ENCODE assay signal across 1 cellular context in the genomic region with DNA sequence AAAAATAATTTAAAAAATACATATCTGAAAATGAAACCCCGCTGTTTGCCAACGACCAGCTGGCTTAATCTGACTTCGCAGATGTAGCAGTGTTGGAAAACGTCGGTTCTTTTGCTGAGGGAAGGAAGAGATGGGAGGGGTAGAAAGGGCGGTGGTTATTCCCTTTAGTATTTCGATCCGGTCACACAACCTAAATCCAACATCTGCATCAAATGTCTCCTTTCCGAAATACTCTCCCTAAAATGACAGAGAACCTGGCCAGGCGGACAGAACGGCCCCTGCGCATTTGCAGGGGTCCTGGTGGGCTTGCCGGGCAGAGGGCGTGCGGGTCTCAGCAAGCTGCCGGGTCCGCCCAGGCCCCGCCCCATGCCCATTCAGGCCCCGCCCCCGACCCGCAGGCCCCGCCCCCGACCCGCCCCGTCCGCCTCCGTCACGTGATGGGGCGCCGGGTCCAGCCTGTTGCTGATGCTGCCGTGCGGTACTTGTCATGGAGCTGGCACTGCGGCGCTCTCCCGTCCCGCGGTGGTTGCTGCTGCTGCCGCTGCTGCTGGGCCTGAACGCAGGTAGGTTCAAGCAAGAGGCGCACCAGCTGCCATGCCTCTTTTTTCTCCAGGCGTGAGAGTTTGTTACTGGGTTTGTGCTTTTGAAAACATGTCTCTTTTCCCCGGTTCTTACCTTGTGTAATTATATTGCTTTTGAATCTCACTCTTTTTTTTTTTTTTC.
TF ChIP-seq lines count a peak whose summit lies in the region.

A gene with protein sequence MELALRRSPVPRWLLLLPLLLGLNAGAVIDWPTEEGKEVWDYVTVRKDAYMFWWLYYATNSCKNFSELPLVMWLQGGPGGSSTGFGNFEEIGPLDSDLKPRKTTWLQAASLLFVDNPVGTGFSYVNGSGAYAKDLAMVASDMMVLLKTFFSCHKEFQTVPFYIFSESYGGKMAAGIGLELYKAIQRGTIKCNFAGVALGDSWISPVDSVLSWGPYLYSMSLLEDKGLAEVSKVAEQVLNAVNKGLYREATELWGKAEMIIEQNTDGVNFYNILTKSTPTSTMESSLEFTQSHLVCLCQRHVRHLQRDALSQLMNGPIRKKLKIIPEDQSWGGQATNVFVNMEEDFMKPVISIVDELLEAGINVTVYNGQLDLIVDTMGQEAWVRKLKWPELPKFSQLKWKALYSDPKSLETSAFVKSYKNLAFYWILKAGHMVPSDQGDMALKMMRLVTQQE (plus strand): TSS at position 459 of the 723 bp plus-strand sequence. CDS start 29 bp downstream, at position 488.

TF ChIP-seq in GM12878, 131 proteins besides CTCF, POLR2A, EP300 and RAD21 (continued from another document):
- TF ChIP-seq PAX8 (IDR thresholded peaks at IDR 0.05) = no peak
- TF ChIP-seq TAF1 (IDR thresholded peaks at IDR 0.05; ENCODE audit: borderline replicate concordance, low read depth, low read length) = peak; percentile 62; the same call in 1 of the 2 replicates
- TF ChIP-seq, protein P1, sequence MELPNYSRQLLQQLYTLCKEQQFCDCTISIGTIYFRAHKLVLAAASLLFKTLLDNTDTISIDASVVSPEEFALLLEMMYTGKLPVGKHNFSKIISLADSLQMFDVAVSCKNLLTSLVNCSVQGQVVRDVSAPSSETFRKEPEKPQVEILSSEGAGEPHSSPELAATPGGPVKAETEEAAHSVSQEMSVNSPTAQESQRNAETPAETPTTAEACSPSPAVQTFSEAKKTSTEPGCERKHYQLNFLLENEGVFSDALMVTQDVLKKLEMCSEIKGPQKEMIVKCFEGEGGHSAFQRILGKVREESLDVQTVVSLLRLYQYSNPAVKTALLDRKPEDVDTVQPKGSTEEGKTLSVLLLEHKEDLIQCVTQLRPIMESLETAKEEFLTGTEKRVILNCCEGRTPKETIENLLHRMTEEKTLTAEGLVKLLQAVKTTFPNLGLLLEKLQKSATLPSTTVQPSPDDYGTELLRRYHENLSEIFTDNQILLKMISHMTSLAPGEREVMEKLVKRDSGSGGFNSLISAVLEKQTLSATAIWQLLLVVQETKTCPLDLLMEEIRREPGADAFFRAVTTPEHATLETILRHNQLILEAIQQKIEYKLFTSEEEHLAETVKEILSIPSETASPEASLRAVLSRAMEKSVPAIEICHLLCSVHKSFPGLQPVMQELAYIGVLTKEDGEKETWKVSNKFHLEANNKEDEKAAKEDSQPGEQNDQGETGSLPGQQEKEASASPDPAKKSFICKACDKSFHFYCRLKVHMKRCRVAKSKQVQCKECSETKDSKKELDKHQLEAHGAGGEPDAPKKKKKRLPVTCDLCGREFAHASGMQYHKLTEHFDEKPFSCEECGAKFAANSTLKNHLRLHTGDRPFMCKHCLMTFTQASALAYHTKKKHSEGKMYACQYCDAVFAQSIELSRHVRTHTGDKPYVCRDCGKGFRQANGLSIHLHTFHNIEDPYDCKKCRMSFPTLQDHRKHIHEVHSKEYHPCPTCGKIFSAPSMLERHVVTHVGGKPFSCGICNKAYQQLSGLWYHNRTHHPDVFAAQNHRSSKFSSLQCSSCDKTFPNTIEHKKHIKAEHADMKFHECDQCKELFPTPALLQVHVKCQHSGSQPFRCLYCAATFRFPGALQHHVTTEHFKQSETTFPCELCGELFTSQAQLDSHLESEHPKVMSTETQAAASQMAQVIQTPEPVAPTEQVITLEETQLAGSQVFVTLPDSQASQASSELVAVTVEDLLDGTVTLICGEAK (IDR thresholded peaks at IDR 0.05; ENCODE audit: borderline replicate concordance) = no peak
- TF ChIP-seq IRF4 (IDR thresholded peaks at IDR 0.05; ENCODE audit: low read depth, low read length) = no peak
- TF ChIP-seq BHLHE40 (IDR thresholded peaks at IDR 0.05; ENCODE audit: borderline replicate concordance in 1 of 2, low read depth in 2 of 2, low read length in 1 of 2) = peak; percentile 61 to 84; a peak in 3 of 4 replicates
- TF ChIP-seq, protein P2, sequence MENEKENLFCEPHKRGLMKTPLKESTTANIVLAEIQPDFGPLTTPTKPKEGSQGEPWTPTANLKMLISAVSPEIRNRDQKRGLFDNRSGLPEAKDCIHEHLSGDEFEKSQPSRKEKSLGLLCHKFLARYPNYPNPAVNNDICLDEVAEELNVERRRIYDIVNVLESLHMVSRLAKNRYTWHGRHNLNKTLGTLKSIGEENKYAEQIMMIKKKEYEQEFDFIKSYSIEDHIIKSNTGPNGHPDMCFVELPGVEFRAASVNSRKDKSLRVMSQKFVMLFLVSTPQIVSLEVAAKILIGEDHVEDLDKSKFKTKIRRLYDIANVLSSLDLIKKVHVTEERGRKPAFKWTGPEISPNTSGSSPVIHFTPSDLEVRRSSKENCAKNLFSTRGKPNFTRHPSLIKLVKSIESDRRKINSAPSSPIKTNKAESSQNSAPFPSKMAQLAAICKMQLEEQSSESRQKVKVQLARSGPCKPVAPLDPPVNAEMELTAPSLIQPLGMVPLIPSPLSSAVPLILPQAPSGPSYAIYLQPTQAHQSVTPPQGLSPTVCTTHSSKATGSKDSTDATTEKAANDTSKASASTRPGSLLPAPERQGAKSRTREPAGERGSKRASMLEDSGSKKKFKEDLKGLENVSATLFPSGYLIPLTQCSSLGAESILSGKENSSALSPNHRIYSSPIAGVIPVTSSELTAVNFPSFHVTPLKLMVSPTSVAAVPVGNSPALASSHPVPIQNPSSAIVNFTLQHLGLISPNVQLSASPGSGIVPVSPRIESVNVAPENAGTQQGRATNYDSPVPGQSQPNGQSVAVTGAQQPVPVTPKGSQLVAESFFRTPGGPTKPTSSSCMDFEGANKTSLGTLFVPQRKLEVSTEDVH (IDR thresholded peaks at IDR 0.05; ENCODE audit: low read depth, partially characterized antibody) = no peak
- TF ChIP-seq SP1 (IDR thresholded peaks at IDR 0.05; ENCODE audit: low read depth, low read length) = no peak
- TF ChIP-seq MEF2B (IDR thresholded peaks at IDR 0.05; ENCODE audit: partially characterized antibody, poor library complexity, severe bottlenecking) = peak; percentile 16
- TF ChIP-seq NBN (IDR thresholded peaks at IDR 0.05) = no peak
- TF ChIP-seq TCF12 (IDR thresholded peaks at IDR 0.05; ENCODE audit: low read depth, low read length) = no peak
- peak; percentile 71 for TF ChIP-seq RAD51 (IDR thresholded peaks at IDR 0.05)
- TF ChIP-seq, protein P3, sequence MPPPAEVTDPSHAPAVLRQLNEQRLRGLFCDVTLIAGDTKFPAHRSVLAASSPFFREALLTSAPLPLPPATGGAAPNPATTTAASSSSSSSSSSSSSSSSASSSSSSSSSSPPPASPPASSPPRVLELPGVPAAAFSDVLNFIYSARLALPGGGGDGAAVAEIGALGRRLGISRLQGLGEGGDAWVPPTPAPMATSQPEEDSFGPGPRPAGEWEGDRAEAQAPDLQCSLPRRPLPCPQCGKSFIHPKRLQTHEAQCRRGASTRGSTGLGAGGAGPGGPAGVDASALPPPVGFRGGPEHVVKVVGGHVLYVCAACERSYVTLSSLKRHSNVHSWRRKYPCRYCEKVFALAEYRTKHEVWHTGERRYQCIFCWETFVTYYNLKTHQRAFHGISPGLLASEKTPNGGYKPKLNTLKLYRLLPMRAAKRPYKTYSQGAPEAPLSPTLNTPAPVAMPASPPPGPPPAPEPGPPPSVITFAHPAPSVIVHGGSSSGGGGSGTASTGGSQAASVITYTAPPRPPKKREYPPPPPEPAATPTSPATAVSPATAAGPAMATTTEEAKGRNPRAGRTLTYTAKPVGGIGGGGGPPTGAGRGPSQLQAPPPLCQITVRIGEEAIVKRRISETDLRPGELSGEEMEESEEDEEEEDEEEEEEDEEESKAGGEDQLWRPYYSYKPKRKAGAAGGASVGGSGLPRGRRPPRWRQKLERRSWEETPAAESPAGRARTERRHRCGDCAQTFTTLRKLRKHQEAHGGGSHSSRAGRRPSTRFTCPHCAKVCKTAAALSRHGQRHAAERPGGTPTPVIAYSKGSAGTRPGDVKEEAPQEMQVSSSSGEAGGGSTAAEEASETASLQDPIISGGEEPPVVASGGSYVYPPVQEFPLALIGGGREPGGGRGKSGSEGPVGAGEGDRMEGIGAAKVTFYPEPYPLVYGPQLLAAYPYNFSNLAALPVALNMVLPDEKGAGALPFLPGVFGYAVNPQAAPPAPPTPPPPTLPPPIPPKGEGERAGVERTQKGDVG (CRISPR knock-in tag; IDR thresholded peaks at IDR 0.05) = no peak
- no peak for TF ChIP-seq NFYA (IDR thresholded peaks at IDR 0.05; ENCODE audit: borderline replicate concordance, low read depth, low read length)
- peak; percentile 77 for TF ChIP-seq POLR2AphosphoS5 (IDR thresholded peaks at IDR 0.05; ENCODE audit: low read length)
- TF ChIP-seq, protein P4, sequence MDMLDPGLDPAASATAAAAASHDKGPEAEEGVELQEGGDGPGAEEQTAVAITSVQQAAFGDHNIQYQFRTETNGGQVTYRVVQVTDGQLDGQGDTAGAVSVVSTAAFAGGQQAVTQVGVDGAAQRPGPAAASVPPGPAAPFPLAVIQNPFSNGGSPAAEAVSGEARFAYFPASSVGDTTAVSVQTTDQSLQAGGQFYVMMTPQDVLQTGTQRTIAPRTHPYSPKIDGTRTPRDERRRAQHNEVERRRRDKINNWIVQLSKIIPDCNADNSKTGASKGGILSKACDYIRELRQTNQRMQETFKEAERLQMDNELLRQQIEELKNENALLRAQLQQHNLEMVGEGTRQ (IDR thresholded peaks at IDR 0.05; ENCODE audit: borderline replicate concordance, low read depth, low read length) = peak; percentile 50
- peak; percentile 53; the same call in 1 of the 2 replicates for TF ChIP-seq YY1 (IDR thresholded peaks at IDR 0.05; ENCODE audit: low read depth, low read length)
